In genomic region chr22:48616656-48617055, GRCh38 we compare ENCODE assay signal across 1 cellular context.
TF ChIP-seq lines count a peak whose summit lies in the region.

No MANE protein-coding gene starts in this region.

TF ChIP-seq in IMR-90, 13 proteins besides CTCF, POLR2A, EP300 and RAD21:
- no peak for TF ChIP-seq CHD1 (IDR thresholded peaks at IDR 0.05; ENCODE audit: low read depth, low read length)
- no peak for TF ChIP-seq MAZ (IDR thresholded peaks at IDR 0.05; ENCODE audit: borderline replicate concordance, low read depth, low read length)
- no peak for TF ChIP-seq CEBPB (IDR thresholded peaks at IDR 0.05; ENCODE audit: low read depth, low read length)
- TF ChIP-seq RFX5 (IDR thresholded peaks at IDR 0.05; ENCODE audit: low read depth, low read length) = no peak
- no peak for TF ChIP-seq BHLHE40 (IDR thresholded peaks at IDR 0.05; ENCODE audit: low read depth, low read length)
- no peak for TF ChIP-seq SMC3 (IDR thresholded peaks at IDR 0.05; ENCODE audit: low read depth, low read length)
- no peak for TF ChIP-seq MAFK (IDR thresholded peaks at IDR 0.05; ENCODE audit: low read depth, low read length)
- TF ChIP-seq MXI1 (IDR thresholded peaks at IDR 0.05; ENCODE audit: borderline replicate concordance, low read depth, low read length) = no peak
- TF ChIP-seq RCOR1 (IDR thresholded peaks at IDR 0.05; ENCODE audit: insufficient replicate concordance, low read length) = no peak
- TF ChIP-seq ELK1 (IDR thresholded peaks at IDR 0.05; ENCODE audit: borderline replicate concordance, low read depth, low read length) = no peak
- TF ChIP-seq NFE2L2 (IDR thresholded peaks at IDR 0.05; ENCODE audit: low read depth, low read length) = no peak
